8 cellular contexts compared by ENCODE assay signal in genomic region chr19:2016041-2016807, GRCh38. TPM values are rescaled to one million over a fixed set of nuclear protein-coding genes. Genes with fewer than 3 reads are reported as not detected.
A peak's percentile ranks its signal among the peaks of the same experiment; 100 is the strongest.
DNase-seq lines count a peak whose midpoint lies in the region; ATAC-seq and TF ChIP-seq lines count a peak whose summit lies in the region.

No MANE protein-coding gene starts in this region.

- no peaks in the 10 kb centered on the region for H3K36me3 ChIP-seq in adipocyte (ENCODE audit: control insufficient read depth, insufficient read depth, low read length, severe bottlenecking)
- H3K36me3 ChIP-seq in cardiac muscle cell = no peaks in the 10 kb centered on the region

- H3K27ac ChIP-seq in cardiac muscle cell = no peak overlapping the region

- H3K9ac ChIP-seq in adipocyte (ENCODE audit: low read length) = peak overlapping the region; percentile 50

- ATAC-seq in HG02885 (IDR thresholded peaks at IDR 0.05; ENCODE audit: poor library complexity, unreplicated experiment) = no peak
- ATAC-seq in HG02973 (IDR thresholded peaks at IDR 0.05; ENCODE audit: unreplicated experiment) = no peak

- DNase-seq in DMS153 treated with DMSO at 0.1 percent for 48 hours (lab: John Stamatoyannopoulos, UW; ENCODE audit: unreplicated experiment) (peak; percentile 3), Kasumi-1 (lab: John Stamatoyannopoulos, UW) (peak; percentile 10 to 43), RPMI7951 (ENCODE audit: low read depth) (peak; percentile 90), adipocyte (ENCODE audit: low read depth) (peak; percentile 90), cardiac muscle cell (ENCODE audit: low read depth in 1 of 2, low spot score in 1 of 2) (peak; percentile 63 to 90), pons (ENCODE audit: low spot score) (peak; percentile 82)

- H3K4me1 ChIP-seq in adipocyte (ENCODE audit: control insufficient read depth, insufficient read depth, low read length) = peaks cover 5% of the 10 kb centered on the region
- H3K4me1 ChIP-seq in cardiac muscle cell (ENCODE audit: low read depth) = no peaks in the 10 kb centered on the region

- H3K27me3 ChIP-seq in adipocyte (replicated peaks; ENCODE audit: control insufficient read depth, insufficient read depth, low read length) = no peaks in the 10 kb centered on the region
- H3K27me3 ChIP-seq in cardiac muscle cell = no peaks in the 10 kb centered on the region

- H3K9me3 ChIP-seq in adipocyte (ENCODE audit: control insufficient read depth, low read length) (no peaks in the 10 kb centered on the region), cardiac muscle cell (ENCODE audit: low read depth) (no peaks in the 10 kb centered on the region)

- TF ChIP-seq CTCF in cardiac muscle cell (IDR thresholded peaks at IDR 0.05; ENCODE audit: low read depth, low read length) = no peak

- peak overlapping the region; percentile 38 for H3K4me3 ChIP-seq in adipocyte (ENCODE audit: low read length)
- peak overlapping the region; percentile 3 for H3K4me3 ChIP-seq in cardiac muscle cell

RNA-seq across cellular contexts. Expression of gene BTBD2, which starts 0.7 kb away (rescaled TPM):
- total RNA-seq in RPMI7951 (2014; rRNA removed; shearing (Covaris generic)) = 37.0 and 42.1 TPM in 2 replicates
- 133 and 155 TPM in 2 replicates for total RNA-seq in cardiac muscle cell
- 126 and 149 TPM in 2 replicates for polyA plus RNA-seq in cardiac muscle cell

RNA-seq across cellular contexts. Expression of gene MKNK2, which starts 34.8 kb away (rescaled TPM):
- 52.0 and 54.4 TPM in 2 replicates for total RNA-seq in RPMI7951 (2014; rRNA removed; shearing (Covaris generic))
- 72.5 and 76.6 TPM in 2 replicates for total RNA-seq in cardiac muscle cell
- 72.8 and 87.2 TPM in 2 replicates for polyA plus RNA-seq in cardiac muscle cell

Comparison
In these comparisons a context has a peak if more than half of its experiments do, and no peak if none do; other contexts are left out.
1. DNase-seq: peak in every context shown above with its lines; median percentile 90 in RPMI7951; 90 in adipocyte; 82 in pons; 76 in cardiac muscle cell; 26 in Kasumi-1; 3 in DMS153 treated with DMSO at 0.1 percent for 48 hours.